In genomic region chr7:38525857-38526256, GRCh38 we compare ENCODE assay signal across 22 cellular contexts.
"Had no signal": no experiment of that assay in that cellular context is flagged by ENCODE, and none has a peak within 500 bp of the region (broad histone marks: within the 10 kb centered on the region; RNA-seq: fewer than 3 reads in every experiment).

No MANE protein-coding gene starts in this region.

- H3K36me3 ChIP-seq: SJSA1 had no signal

- DNase-seq: IMR-90, Karpas-422, KG1, MM.1S, NCI-H1092 treated with DMSO at 0.1 percent for 48 hours, NCI-H1436, NCI-H187, NCI-H2029, NCI-H2081 treated with DMSO at 0.1 percent for 48 hours, NCI-H2171, NCI-H226, NCI-H446, NCI-H510A, NCI-H524 treated with DMSO at 0.1 percent for 48 hours, NCI-H69, NCI-H774, Right ventricle myocardium superior, RPMI8226, SIG-M5 had no signal

- H3K27me3 ChIP-seq: SJSA1 had no signal

- H3K9me3 ChIP-seq: SJSA1 had no signal

- H3K4me1 ChIP-seq: SJSA1 had no signal

- ATAC-seq: HepG2 had no signal

- H3K4me3 ChIP-seq: SJSA1, SK-N-MC had no signal

- H3K27ac ChIP-seq: SJSA1, SK-N-MC had no signal
